ENCODE assay signal across 1 cellular context in genomic region chr1:231869364-231869763, GRCh38.
TF ChIP-seq lines count a peak whose summit lies in the region.

No MANE protein-coding gene starts in this region.

TF ChIP-seq in GM12878, 131 proteins besides CTCF, POLR2A, EP300 and RAD21 (continued from another document):
- no peak for TF ChIP-seq ZNF207 (IDR thresholded peaks at IDR 0.05; ENCODE audit: borderline replicate concordance)
